In genomic region chr17:64051153-64051552, GRCh38 we compare ENCODE assay signal across 2 cellular contexts.
TF ChIP-seq lines count a peak whose summit lies in the region.

No MANE protein-coding gene starts in this region.

TF ChIP-seq in HepG2, 621 proteins besides CTCF, POLR2A, EP300 and RAD21:
- TF ChIP-seq ZSCAN22 (CRISPR knock-in tag; IDR thresholded peaks at IDR 0.05) (no peak), SMAD9 (CRISPR knock-in tag; IDR thresholded peaks at IDR 0.05) (no peak), ZNF773 (CRISPR knock-in tag; IDR thresholded peaks at IDR 0.05; ENCODE audit: borderline replicate concordance) (no peak), ZSCAN5A (CRISPR knock-in tag; IDR thresholded peaks at IDR 0.05; ENCODE audit: borderline replicate concordance) (no peak), ERF (CRISPR knock-in tag; IDR thresholded peaks at IDR 0.05) (no peak), TFE3 (CRISPR knock-in tag; IDR thresholded peaks at IDR 0.05) (no peak)

TF ChIP-seq in HEK293T, 16 proteins besides CTCF, POLR2A, EP300 and RAD21:
- TF ChIP-seq TARDBP (IDR thresholded peaks at IDR 0.05), result no peak
- TF ChIP-seq CTBP1 (IDR thresholded peaks at IDR 0.05; ENCODE audit: borderline replicate concordance), result no peak
- TF ChIP-seq FOXM1 (IDR thresholded peaks at IDR 0.05; ENCODE audit: borderline replicate concordance), result no peak
- TF ChIP-seq ARNT (IDR thresholded peaks at IDR 0.05), result no peak
- no peak for TF ChIP-seq LEF1 (IDR thresholded peaks at IDR 0.05; ENCODE audit: borderline replicate concordance)
- TF ChIP-seq FOXK2 (IDR thresholded peaks at IDR 0.05), result no peak
- no peak for TF ChIP-seq ELF4 (IDR thresholded peaks at IDR 0.05)
- TF ChIP-seq PKNOX1 (IDR thresholded peaks at IDR 0.05), result no peak
- TF ChIP-seq FOXA1 (IDR thresholded peaks at IDR 0.05), result no peak
- no peak for TF ChIP-seq L3MBTL2 (conservative IDR thresholded peaks at IDR 0.05)
